In genomic region chr22:34099278-34099677, GRCh38 we compare ENCODE assay signal across 29 cellular contexts.
"Had no signal": no experiment of that assay in that cellular context is flagged by ENCODE, and none has a peak within 500 bp of the region (broad histone marks: within the 10 kb centered on the region; RNA-seq: fewer than 3 reads in every experiment).

No MANE protein-coding gene starts in this region.

- H3K9me3 ChIP-seq: mucosa of descending colon, thyroid gland, upper lobe of right lung had no signal

- H3K27ac ChIP-seq: brain microvascular endothelial cell, left ventricle myocardium inferior, skin epidermis, thyroid gland, upper lobe of right lung, WERI-Rb-1 had no signal

- DNase-seq: activated CD4-positive, alpha-beta memory T cell treated with anti-CD3 and anti-CD28 coated beads for 36 hours; activated CD4-positive, alpha-beta T cell treated with anti-CD3 and anti-CD28 coated beads for 48 hours; activated CD8-positive, alpha-beta memory T cell treated with anti-CD3 and anti-CD28 coated beads, Interleukin-2, amount 50 U/mL, for 4 hours; activated gamma-delta T cell; activated naive CD4-positive, alpha-beta T cell treated with anti-CD3 and anti-CD28 coated beads, Interleukin-2, amount 50 U/mL, for 16 hours; activated T-cell treated with anti-CD3 and anti-CD28 coated beads, Interleukin-2, amount 50 U/mL, for 24 hours; amniotic stem cell; brain microvascular endothelial cell; central memory CD4-positive, alpha-beta T cell; endodermal cell; foreskin fibroblast; head of caudate nucleus; hypothalamus; left ventricle myocardium inferior; mucosa of descending colon; posterior cingulate gyrus; stimulated activated CD4-positive, alpha-beta T cell treated with anti-CD3 and anti-CD28 coated beads, Interleukin-12 subunit alpha, Interleukin-12 subunit beta, amount 100 ng/mL, for 4 hours; stimulated activated CD4-positive, alpha-beta T cell treated with anti-CD3 and anti-CD28 coated beads, Interleukin-4, amount 100 ng/mL, for 1 hour; thyroid gland; upper lobe of right lung; WERI-Rb-1 had no signal

- ATAC-seq: activated CD4-positive, CD25-positive, alpha-beta regulatory T cell treated with anti-CD3 and anti-CD28 coated beads, Interleukin-2, amount 50 U/mL, for 24 hours; mucosa of descending colon; natural killer cell treated with Interleukin-12 subunit alpha and Interleukin-12 subunit beta and Interleukin-15 and Interleukin-18, amount 100 ng/mL, for 72 hours; sciatic nerve; stimulated activated effector memory CD8-positive, alpha-beta T cell treated with anti-CD3 and anti-CD28 coated beads, Interleukin-12 subunit alpha, Interleukin-12 subunit beta, amount 100 ng/mL, for 72 hours; upper lobe of right lung had no signal

- H3K36me3 ChIP-seq: brain microvascular endothelial cell, left ventricle myocardium inferior, thyroid gland, upper lobe of right lung, WERI-Rb-1 had no signal

- H3K4me1 ChIP-seq: left ventricle myocardium inferior, thyroid gland, upper lobe of right lung had no signal

- H3K27me3 ChIP-seq: brain microvascular endothelial cell, thyroid gland, upper lobe of right lung had no signal

- H3K4me3 ChIP-seq: left ventricle myocardium inferior, lung, mucosa of descending colon, skin epidermis, thyroid gland, upper lobe of right lung had no signal

- H3K4me3 Mint-ChIP-seq: activated CD4-positive, alpha-beta memory T cell treated with anti-CD3 and anti-CD28 coated beads for 36 hours; activated T-cell treated with anti-CD3 and anti-CD28 coated beads, Interleukin-2, amount 50 U/mL, for 24 hours; dendritic cell treated with granulocyte-macrophage colony-stimulating factor and Interleukin-4, amounts not matched to agents 40 ng/mL and 50 ng/mL, for 4 days; endodermal cell; natural killer cell treated with Interleukin-12 subunit alpha and Interleukin-12 subunit beta and Interleukin-15 and Interleukin-18, amount 100 ng/mL, for 72 hours; stimulated activated effector memory CD8-positive, alpha-beta T cell treated with anti-CD3 and anti-CD28 coated beads, Interleukin-12 subunit alpha, Interleukin-12 subunit beta, amount 100 ng/mL, for 72 hours; stimulated activated naive CD8-positive, alpha-beta T cell treated with anti-CD3 and anti-CD28 coated beads, Interleukin-15, Interleukin-2, amounts not matched to agents 100 ng/mL and 50 ng/mL, for 24 hours had no signal

- H3K27ac Mint-ChIP-seq: activated CD4-positive, alpha-beta memory T cell treated with anti-CD3 and anti-CD28 coated beads for 36 hours; activated T-cell treated with anti-CD3 and anti-CD28 coated beads, Interleukin-2, amount 50 U/mL, for 24 hours; dendritic cell treated with granulocyte-macrophage colony-stimulating factor and Interleukin-4, amounts not matched to agents 40 ng/mL and 50 ng/mL, for 4 days; endodermal cell; natural killer cell treated with Interleukin-12 subunit alpha and Interleukin-12 subunit beta and Interleukin-15 and Interleukin-18, amount 100 ng/mL, for 72 hours; stimulated activated effector memory CD8-positive, alpha-beta T cell treated with anti-CD3 and anti-CD28 coated beads, Interleukin-12 subunit alpha, Interleukin-12 subunit beta, amount 100 ng/mL, for 72 hours; stimulated activated naive CD8-positive, alpha-beta T cell treated with anti-CD3 and anti-CD28 coated beads, Interleukin-15, Interleukin-2, amounts not matched to agents 100 ng/mL and 50 ng/mL, for 24 hours had no signal

- H3K4me1 Mint-ChIP-seq: endodermal cell; stimulated activated effector memory CD8-positive, alpha-beta T cell treated with anti-CD3 and anti-CD28 coated beads, Interleukin-12 subunit alpha, Interleukin-12 subunit beta, amount 100 ng/mL, for 72 hours had no signal

- H3K27me3 Mint-ChIP-seq: activated CD4-positive, alpha-beta memory T cell treated with anti-CD3 and anti-CD28 coated beads for 36 hours; activated T-cell treated with anti-CD3 and anti-CD28 coated beads, Interleukin-2, amount 50 U/mL, for 24 hours; dendritic cell treated with granulocyte-macrophage colony-stimulating factor and Interleukin-4, amounts not matched to agents 40 ng/mL and 50 ng/mL, for 4 days had no signal

- H3K9me3 Mint-ChIP-seq: endodermal cell had no signal

- H3K36me3 Mint-ChIP-seq: activated CD4-positive, alpha-beta memory T cell treated with anti-CD3 and anti-CD28 coated beads for 36 hours; stimulated activated effector memory CD8-positive, alpha-beta T cell treated with anti-CD3 and anti-CD28 coated beads, Interleukin-12 subunit alpha, Interleukin-12 subunit beta, amount 100 ng/mL, for 72 hours had no signal
